ENCODE assay signal across 1 cellular context in genomic region chr22:50298937-50299656, GRCh38.
TF ChIP-seq lines count a peak whose summit lies in the region.

No MANE protein-coding gene starts in this region.

TF ChIP-seq in GM12878, 131 proteins besides CTCF, POLR2A, EP300 and RAD21:
- TF ChIP-seq SIN3A (IDR thresholded peaks at IDR 0.05; ENCODE audit: low read depth, low read length) (no peak), CEBPB (IDR thresholded peaks at IDR 0.05; ENCODE audit: borderline replicate concordance in 1 of 2, low read depth in 2 of 2, low read length in 2 of 2) (no peak), SIX5 (IDR thresholded peaks at IDR 0.05; ENCODE audit: low read depth, low read length, severe bottlenecking) (no peak), EED (IDR thresholded peaks at IDR 0.05; ENCODE audit: low read depth) (no peak), HSF1 (IDR thresholded peaks at IDR 0.05; ENCODE audit: low read depth, low read length) (no peak), MTA2 (IDR thresholded peaks at IDR 0.05; ENCODE audit: low read depth) (no peak), RCOR1 (conservative IDR thresholded peaks at IDR 0.05; ENCODE audit: low read depth, low read length) (no peak), BCL3 (IDR thresholded peaks at IDR 0.05; ENCODE audit: borderline replicate concordance, insufficient read depth, low read depth, low read length, poor library complexity, severe bottlenecking) (no peak), ATF7 (IDR thresholded peaks at IDR 0.05; ENCODE audit: low read depth) (no peak)
- TF ChIP-seq, protein P1, sequence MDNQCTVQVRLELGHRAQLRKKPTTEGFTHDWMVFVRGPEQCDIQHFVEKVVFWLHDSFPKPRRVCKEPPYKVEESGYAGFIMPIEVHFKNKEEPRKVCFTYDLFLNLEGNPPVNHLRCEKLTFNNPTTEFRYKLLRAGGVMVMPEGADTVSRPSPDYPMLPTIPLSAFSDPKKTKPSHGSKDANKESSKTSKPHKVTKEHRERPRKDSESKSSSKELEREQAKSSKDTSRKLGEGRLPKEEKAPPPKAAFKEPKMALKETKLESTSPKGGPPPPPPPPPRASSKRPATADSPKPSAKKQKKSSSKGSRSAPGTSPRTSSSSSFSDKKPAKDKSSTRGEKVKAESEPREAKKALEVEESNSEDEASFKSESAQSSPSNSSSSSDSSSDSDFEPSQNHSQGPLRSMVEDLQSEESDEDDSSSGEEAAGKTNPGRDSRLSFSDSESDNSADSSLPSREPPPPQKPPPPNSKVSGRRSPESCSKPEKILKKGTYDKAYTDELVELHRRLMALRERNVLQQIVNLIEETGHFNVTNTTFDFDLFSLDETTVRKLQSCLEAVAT (IDR thresholded peaks at IDR 0.05) = no peak
TF ChIP-seq in GM12878: peak in this region for 0.
